ENCODE assay signal across 8 cellular contexts in genomic region chr17:17280613-17281549, GRCh38. TPM values are rescaled to one million over a fixed set of nuclear protein-coding genes. Genes with fewer than 3 reads are reported as not detected.
DNase-seq lines count a peak whose midpoint lies in the region; ATAC-seq lines count a peak whose summit lies in the region.

Gene COPS3, minus strand, starts transcription at chr17:17281246. Its CDS starts 60 bp downstream, at chr17:17281186.

- DNase-seq in NCI-H69 (lab: John Stamatoyannopoulos, UW): peak; percentile 97
- DNase-seq in activated CD4-positive, alpha-beta T cell treated with anti-CD3 and anti-CD28 coated beads, Interleukin-2, amount 10 ng/mL, durations not matched to agents 7 days and 5 days: peak; percentile 98
- DNase-seq in cortex of kidney (lab: John Stamatoyannopoulos, UW): peak; percentile 83
- DNase-seq in left kidney (ENCODE audit: low read depth, low spot score): peak; percentile 99
- DNase-seq in stimulated activated CD4-positive, alpha-beta T cell treated with anti-CD3 and anti-CD28 coated beads, Interleukin-2, amount 100 ng/mL, for 24 hours: peak; percentile 96 to 98

- peaks cover 47% of the 10 kb centered on the region for H4K20me1 ChIP-seq in BLaER1

- H3K4me3 ChIP-seq in BLaER1: peak within 1 kb of the TSS; percentile 82

- H3K4me1 Mint-ChIP-seq in activated CD4-positive, alpha-beta T cell treated with anti-CD3 and anti-CD28 coated beads, Interleukin-2, amount 10 ng/mL, durations not matched to agents 7 days and 5 days: peaks cover 42% of the 10 kb centered on the region

- H3K9ac ChIP-seq in BLaER1: peak within 1 kb of the TSS; percentile 96

- no peaks in the 10 kb centered on the region for H3K9me3 ChIP-seq in BLaER1

- H3K27me3 ChIP-seq in BLaER1: no peaks in the 10 kb centered on the region

- H3K4me1 ChIP-seq in BLaER1: peaks cover 27% of the 10 kb centered on the region

- CTCF ChIA-PET in activated CD4-positive, alpha-beta T cell treated with anti-CD3 and anti-CD28 coated beads, Interleukin-2, amount 10 ng/mL, durations not matched to agents 7 days and 5 days (lab: Charles Lee): interaction anchor here (0.6 to 2.2 kb wide), 5 partner anchors 10 to 1008 kb away, joined by 3 to 8 read pairs (median 3); partner anchors contain the start of gene MPRIP

- peak within 1 kb of the TSS; percentile 97 for H3K27ac ChIP-seq in BLaER1

- peaks cover 16% of the 10 kb centered on the region for H3K36me3 Mint-ChIP-seq in activated CD4-positive, alpha-beta T cell treated with anti-CD3 and anti-CD28 coated beads, Interleukin-2, amount 10 ng/mL, durations not matched to agents 7 days and 5 days (ENCODE audit: low read depth)

- no peaks in the 10 kb centered on the region for H3K9me3 Mint-ChIP-seq in activated CD4-positive, alpha-beta T cell treated with anti-CD3 and anti-CD28 coated beads, Interleukin-2, amount 10 ng/mL, durations not matched to agents 7 days and 5 days

- ATAC-seq in GM19328 (IDR thresholded peaks at IDR 0.05; ENCODE audit: unreplicated experiment) (peak; percentile 84), HG03520 (IDR thresholded peaks at IDR 0.05; ENCODE audit: unreplicated experiment) (peak; percentile 87)

- H3K4me3 Mint-ChIP-seq in activated CD4-positive, alpha-beta T cell treated with anti-CD3 and anti-CD28 coated beads, Interleukin-2, amount 10 ng/mL, durations not matched to agents 7 days and 5 days: peak within 1 kb of the TSS; percentile 94

- H3K27ac Mint-ChIP-seq in activated CD4-positive, alpha-beta T cell treated with anti-CD3 and anti-CD28 coated beads, Interleukin-2, amount 10 ng/mL, durations not matched to agents 7 days and 5 days: peak within 1 kb of the TSS; percentile 97

- H3K36me3 ChIP-seq in BLaER1: peaks cover 20% of the 10 kb centered on the region

- H3K4me2 ChIP-seq in BLaER1: peak within 1 kb of the TSS; percentile 86

- POLR2A ChIA-PET in activated CD4-positive, alpha-beta T cell treated with anti-CD3 and anti-CD28 coated beads, Interleukin-2, amount 10 ng/mL, durations not matched to agents 7 days and 5 days (lab: Charles Lee): no interaction called here

- peaks cover 3% of the 10 kb centered on the region for H3K27me3 Mint-ChIP-seq in activated CD4-positive, alpha-beta T cell treated with anti-CD3 and anti-CD28 coated beads, Interleukin-2, amount 10 ng/mL, durations not matched to agents 7 days and 5 days

RNA-seq across cellular contexts. Expression of gene COPS3, which starts in this region (rescaled TPM):
- 100 to 1,000 TPM; 100 TPM for total RNA-seq in activated CD4-positive, alpha-beta T cell treated with anti-CD3 and anti-CD28 coated beads, Interleukin-2, amount 10 ng/mL, durations not matched to agents 7 days and 5 days

Comparison
In these comparisons a context has a peak if more than half of its experiments do, and no peak if none do; other contexts are left out.
1. Peak in every context shown above with its lines: DNase-seq, ATAC-seq, H3K4me3 ChIP-seq and H3K27ac ChIP-seq.